Comparison of ENCODE assay signal across 27 cellular contexts in genomic region chr2:123451517-123451916, GRCh38.
"Had no signal": no experiment of that assay in that cellular context is flagged by ENCODE, and none has a peak within 500 bp of the region (broad histone marks: within the 10 kb centered on the region; RNA-seq: fewer than 3 reads in every experiment).

No MANE protein-coding gene starts in this region.

- H3K36me3 ChIP-seq: brain microvascular endothelial cell, esophagus squamous epithelium, WERI-Rb-1 had no signal

- H3K27ac ChIP-seq: brain microvascular endothelial cell, epithelial cell of prostate, esophagus squamous epithelium, WERI-Rb-1 had no signal

- H3K4me3 ChIP-seq: esophagus squamous epithelium had no signal

- DNase-seq: activated B cell treated with CpG ODN at 0.5 μM for 24 hours; activated CD4-positive, alpha-beta T cell treated with anti-CD3 and anti-CD28 coated beads for 48 hours; activated CD4-positive, alpha-beta T cell treated with anti-CD3 and anti-CD28 coated beads, Interleukin-2, amount 50 U/mL, for 1 hour; activated CD4-positive, alpha-beta T cell treated with anti-CD3 and anti-CD28 coated beads, Interleukin-2, amount 50 U/mL, for 48 hours; activated CD8-positive, alpha-beta memory T cell treated with anti-CD3 and anti-CD28 coated beads for 24 hours; activated CD8-positive, alpha-beta T cell treated with anti-CD3 and anti-CD28 coated beads for 36 hours; activated effector memory CD4-positive, alpha-beta T cell treated with Interleukin-2 at 50 U/mL for 16 hours; activated gamma-delta T cell treated with Interleukin-2 at 50 U/mL for 16 hours; activated naive CD4-positive, alpha-beta T cell treated with anti-CD3 and anti-CD28 coated beads, Interleukin-2, amount 50 U/mL, for 16 hours; activated naive CD4-positive, alpha-beta T cell treated with Interleukin-2 at 50 U/mL for 16 hours; activated T-cell treated with anti-CD3 and anti-CD28 coated beads, Interleukin-2, amount 50 U/mL, for 4 hours; amniotic stem cell; anterior cingulate cortex; brain microvascular endothelial cell; caudate nucleus; cortex of kidney; dermis blood vessel endothelial cell; effector CD4-positive, alpha-beta T cell; esophagus squamous epithelium; foreskin fibroblast; T-helper 1 cell; T-helper 17 cell; T1000; WERI-Rb-1 had no signal

- ATAC-seq: activated CD4-positive, CD25-positive, alpha-beta regulatory T cell treated with anti-CD3 and anti-CD28 coated beads, Interleukin-2, amount 50 U/mL, for 24 hours; activated CD8-positive, alpha-beta T cell treated with anti-CD3 and anti-CD28 coated beads for 36 hours; activated T-cell treated with anti-CD3 and anti-CD28 coated beads, Interleukin-2, amount 50 U/mL, for 4 hours; activated T-helper 17 cell treated with anti-CD3 and anti-CD28 coated beads, Interleukin-2, amount 50 U/mL, for 72 hours; T-helper 17 cell had no signal

- H3K4me1 ChIP-seq: esophagus squamous epithelium had no signal

- H3K9me3 ChIP-seq: esophagus squamous epithelium had no signal

- H3K27me3 ChIP-seq: brain microvascular endothelial cell, esophagus squamous epithelium had no signal
